In the genomic region with DNA sequence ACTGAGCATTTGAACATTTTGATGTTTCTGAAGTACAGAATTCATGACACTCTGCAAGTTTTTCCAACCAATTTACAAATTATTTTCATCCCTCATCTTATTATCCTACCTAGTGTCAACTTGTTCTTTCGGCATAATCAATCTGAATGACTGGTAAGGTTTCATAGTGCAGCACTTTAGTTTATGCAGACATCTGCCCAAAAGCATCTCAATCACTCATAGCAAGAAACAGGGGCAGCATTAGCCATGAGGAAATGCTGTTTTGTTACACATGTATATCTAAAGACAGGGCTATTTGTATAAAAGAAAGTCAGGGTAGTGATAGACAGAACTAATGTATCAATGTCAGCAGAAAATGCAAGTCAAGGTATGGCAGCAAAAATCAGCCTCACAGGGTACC, we compare ENCODE assay signal across 30 cellular contexts.
"Had no signal": no experiment of that assay in that cellular context is flagged by ENCODE, and none has a peak within 500 bp of the region (broad histone marks: within the 10 kb centered on the region; RNA-seq: fewer than 3 reads in every experiment).

No MANE protein-coding gene starts in this region.

- H3K27ac ChIP-seq: adrenal gland, ascending aorta, body of pancreas, brain microvascular endothelial cell, breast epithelium, cardiac muscle cell had no signal

- H3K36me3 ChIP-seq: adrenal gland, ascending aorta, brain microvascular endothelial cell, breast epithelium, cardiac muscle cell had no signal

- DNase-seq: activated effector memory CD4-positive, alpha-beta T cell treated with anti-CD3 and anti-CD28 coated beads, Interleukin-2, amount 50 U/mL, for 16 hours; activated effector memory CD4-positive, alpha-beta T cell treated with Interleukin-2 at 50 U/mL for 16 hours; activated gamma-delta T cell; activated gamma-delta T cell treated with Interleukin-2 at 50 U/mL for 16 hours; activated naive CD4-positive, alpha-beta T cell; activated naive CD4-positive, alpha-beta T cell treated with anti-CD3 and anti-CD28 coated beads for 36 hours; activated naive CD4-positive, alpha-beta T cell treated with anti-CD3 and anti-CD28 coated beads, Interleukin-2, amount 10 ng/mL, durations not matched to agents 7 days and 5 days; activated naive CD4-positive, alpha-beta T cell treated with anti-CD3 and anti-CD28 coated beads, Interleukin-2, amount 50 U/mL, for 16 hours; activated naive CD4-positive, alpha-beta T cell treated with Interleukin-2 at 50 U/mL for 16 hours; activated naive CD8-positive, alpha-beta T cell treated with anti-CD3 and anti-CD28 coated beads for 36 hours; activated naive CD8-positive, alpha-beta T cell treated with anti-CD3 and anti-CD28 coated beads, Interleukin-2, amount 10 ng/mL, durations not matched to agents 7 days and 5 days; activated naive CD8-positive, alpha-beta T cell treated with anti-CD3 and anti-CD28 coated beads, Interleukin-2, amount 50 U/mL, for 24 hours; activated T-cell treated with anti-CD3 and anti-CD28 coated beads, Interleukin-2, amount 50 U/mL, for 1 hour; activated T-cell treated with anti-CD3 and anti-CD28 coated beads, Interleukin-2, amount 50 U/mL, for 24 hours; activated T-cell treated with anti-CD3 and anti-CD28 coated beads, Interleukin-2, amount 50 U/mL, for 4 hours; activated T-cell treated with anti-CD3 and anti-CD28 coated beads, Interleukin-2, amount 50 U/mL, for 48 hours; activated T-cell treated with anti-CD3 and anti-CD28 coated beads, Interleukin-2, amount 50 U/mL, for 72 hours; adrenal gland; amniotic stem cell; amygdala; anterior cingulate cortex; aorta; body of pancreas; brain microvascular endothelial cell; caudate nucleus; central memory CD4-positive, alpha-beta T cell; cerebellar nuclear complex had no signal

- H3K9me3 ChIP-seq: adrenal gland, ascending aorta, breast epithelium had no signal

- H3K27me3 ChIP-seq: adrenal gland, ascending aorta, body of pancreas, brain microvascular endothelial cell, breast epithelium, cardiac muscle cell had no signal

- H3K4me3 ChIP-seq: adrenal gland, ascending aorta, body of pancreas, breast epithelium, cardiac muscle cell had no signal

- H3K4me1 ChIP-seq: adrenal gland, ascending aorta, body of pancreas, breast epithelium had no signal
